ENCODE assay signal across 8 cellular contexts in the genomic region with DNA sequence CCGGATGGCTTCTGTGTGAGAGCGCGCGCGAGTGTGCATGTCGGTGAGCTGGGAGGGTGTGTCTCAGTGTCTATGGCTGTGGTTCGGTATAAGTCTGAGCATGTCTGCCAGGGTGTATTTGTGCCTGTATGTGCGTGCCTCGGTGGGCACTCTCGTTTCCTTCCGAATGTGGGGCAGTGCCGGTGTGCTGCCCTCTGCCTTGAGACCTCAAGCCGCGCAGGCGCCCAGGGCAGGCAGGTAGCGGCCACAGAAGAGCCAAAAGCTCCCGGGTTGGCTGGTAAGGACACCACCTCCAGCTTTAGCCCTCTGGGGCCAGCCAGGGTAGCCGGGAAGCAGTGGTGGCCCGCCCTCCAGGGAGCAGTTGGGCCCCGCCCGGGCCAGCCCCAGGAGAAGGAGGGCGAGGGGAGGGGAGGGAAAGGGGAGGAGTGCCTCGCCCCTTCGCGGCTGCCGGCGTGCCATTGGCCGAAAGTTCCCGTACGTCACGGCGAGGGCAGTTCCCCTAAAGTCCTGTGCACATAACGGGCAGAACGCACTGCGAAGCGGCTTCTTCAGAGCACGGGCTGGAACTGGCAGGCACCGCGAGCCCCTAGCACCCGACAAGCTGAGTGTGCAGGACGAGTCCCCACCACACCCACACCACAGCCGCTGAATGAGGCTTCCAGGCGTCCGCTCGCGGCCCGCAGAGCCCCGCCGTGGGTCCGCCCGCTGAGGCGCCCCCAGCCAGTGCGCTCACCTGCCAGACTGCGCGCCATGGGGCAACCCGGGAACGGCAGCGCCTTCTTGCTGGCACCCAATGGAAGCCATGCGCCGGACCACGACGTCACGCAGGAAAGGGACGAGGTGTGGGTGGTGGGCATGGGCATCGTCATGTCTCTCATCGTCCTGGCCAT. TPM values are rescaled to one million over a fixed set of nuclear protein-coding genes. Genes with fewer than 3 reads are reported as not detected.
DNase-seq lines count a peak whose midpoint lies in the region; ATAC-seq, FAIRE-seq and TF ChIP-seq lines count a peak whose summit lies in the region.

A gene (plus strand): TSS at position 530 of the 890 bp plus-strand sequence. CDS start 221 bp downstream, at position 751.

- H3K9me3 ChIP-seq in iPS-20b (ENCODE audit: insufficient read depth, low read depth, low read length) = no peaks in the 10 kb centered on the region
- no peaks in the 10 kb centered on the region for H3K9me3 ChIP-seq in skeletal muscle tissue (ENCODE audit: control insufficient read depth in 3 of 3, low read length in 3 of 3)

- DNase-seq in GM12892 (ENCODE audit: insufficient read length) (peak; percentile 63), NCI-H1417 (lab: John Stamatoyannopoulos, UW) (peak; percentile 73 to 85 (median 81)), T47D (ENCODE audit: low read depth in 1 of 2, low spot score in 1 of 2) (peak; percentile 88 to 96), NCI-H146 treated with DMSO at 0.1 percent for 48 hours (lab: John Stamatoyannopoulos, UW; ENCODE audit: unreplicated experiment) (no peak)

- H3K36me3 ChIP-seq in iPS-20b (ENCODE audit: insufficient read depth, low read depth, low read length) (no peaks in the 10 kb centered on the region), skeletal muscle tissue (ENCODE audit: control insufficient read depth in 3 of 3, insufficient read depth in 3 of 3, low read length in 3 of 3) (peaks cover 0 to 3% (median 0%) of the 10 kb centered on the region in 3 donors)

- TF ChIP-seq CTCF in VCaP (conservative IDR thresholded peaks at IDR 0.05) = no peak

- ATAC-seq in HG02678 (IDR thresholded peaks at IDR 0.05; ENCODE audit: unreplicated experiment) = peak; percentile 98

- TF ChIP-seq POLR2A in GM12892 (IDR thresholded peaks at IDR 0.05; ENCODE audit: low read depth, low read length) = no peak

- H3K4me3 ChIP-seq in iPS-20b (ENCODE audit: low read length) = peak within 1 kb of the TSS; percentile 90
- peak within 1 kb of the TSS; percentile 89 to 97 (median 96) for H3K4me3 ChIP-seq in skeletal muscle tissue (ENCODE audit: low read length in 3 of 3)

- H3K9ac ChIP-seq in iPS-20b (ENCODE audit: low read depth, low read length) = peak within 1 kb of the TSS; percentile 66; the same call in 1 of the 2 replicates
- H3K9ac ChIP-seq in skeletal muscle tissue (ENCODE audit: low read depth in 1 of 3, low read length in 3 of 3) = peak within 1 kb of the TSS; percentile 87 to 98 (median 93)

- in situ Hi-C loops in T47D (cut with HindIII; ENCODE audit: low pct_unique_long_range_greater_than_20kb, low sequenced_read_pairs) = no loop called here

- H3K27me3 ChIP-seq in iPS-20b (ENCODE audit: insufficient read depth, low read length) (peaks cover 47% of the 10 kb centered on the region), skeletal muscle tissue (ENCODE audit: control insufficient read depth in 3 of 3, insufficient read depth in 3 of 3, low read length in 3 of 3) (no peaks in the 10 kb centered on the region)

- H3K27ac ChIP-seq in VCaP (peak within 1 kb of the TSS; percentile 90), iPS-20b (ENCODE audit: low read length) (no peak within 1 kb of the TSS), skeletal muscle tissue (ENCODE audit: low read depth, low read length) (peak within 1 kb of the TSS; percentile 97)

- peak; percentile 90 for FAIRE-seq in GM12892 (lab: Jason Lieb, UNC)

- H3K4me1 ChIP-seq in iPS-20b (ENCODE audit: insufficient read depth, low read length) (peaks cover 4% of the 10 kb centered on the region), skeletal muscle tissue (ENCODE audit: control insufficient read depth in 3 of 3, insufficient read depth in 3 of 3, low read length in 3 of 3) (peaks cover 28 to 34% (median 30%) of the 10 kb centered on the region in 3 donors)

RNA-seq across cellular contexts. Expression of the gene that starts here (rescaled TPM):
- polyA plus RNA-seq in GM12892 (2012; ENCODE audit: missing spikeins) = not detected
- 3.1 TPM for total RNA-seq in skeletal muscle tissue
